ENCODE assay signal across 35 cellular contexts in genomic region chr10:65618125-65618524, GRCh38.
"Had no signal": no experiment of that assay in that cellular context is flagged by ENCODE, and none has a peak within 500 bp of the region (broad histone marks: within the 10 kb centered on the region; RNA-seq: fewer than 3 reads in every experiment).

No MANE protein-coding gene starts in this region.

- H3K36me3 Mint-ChIP-seq: activated CD8-positive, alpha-beta memory T cell treated with anti-CD3 and anti-CD28 coated beads, Interleukin-2, amount 10 ng/mL, durations not matched to agents 7 days and 5 days; activated naive CD4-positive, alpha-beta T cell treated with anti-CD3 and anti-CD28 coated beads, Interleukin-2, amount 50 U/mL, for 24 hours; naive B cell; stimulated activated memory B cell treated with anti-CD40 and anti-IgM and Interleukin-4, amounts not matched to agents 10 μg/mL and 1 μg/mL and 100 μg/mL, for 72 hours had no signal

- H3K27me3 Mint-ChIP-seq: activated B cell treated with CpG ODN at 0.5 μM for 24 hours; activated CD4-positive, alpha-beta T cell treated with anti-CD3 and anti-CD28 coated beads for 36 hours; activated CD8-positive, alpha-beta memory T cell treated with anti-CD3 and anti-CD28 coated beads, Interleukin-2, amount 10 ng/mL, durations not matched to agents 7 days and 5 days; activated naive CD4-positive, alpha-beta T cell treated with anti-CD3 and anti-CD28 coated beads, Interleukin-2, amount 50 U/mL, for 24 hours; activated naive CD8-positive, alpha-beta T cell treated with anti-CD3 and anti-CD28 coated beads, Interleukin-2, amount 50 U/mL, for 24 hours; central memory CD8-positive, alpha-beta T cell; naive B cell; progenitor cell of endocrine pancreas; stimulated activated memory B cell treated with anti-CD40 and anti-IgM and Interleukin-4, amounts not matched to agents 10 μg/mL and 1 μg/mL and 100 μg/mL, for 72 hours; stimulated activated naive CD8-positive, alpha-beta T cell treated with anti-CD3 and anti-CD28 coated beads, Interleukin-15, amount 100 ng/mL, for 72 hours had no signal

- H3K9me3 ChIP-seq: colonic mucosa, neutrophil, thyroid gland, vagina had no signal

- H3K27me3 ChIP-seq: colonic mucosa, dorsolateral prefrontal cortex, neutrophil, ovary, thyroid gland, upper lobe of left lung, vagina had no signal

- H3K27ac Mint-ChIP-seq: activated B cell treated with CpG ODN at 0.5 μM for 24 hours; activated CD4-positive, alpha-beta T cell treated with anti-CD3 and anti-CD28 coated beads for 36 hours; activated CD8-positive, alpha-beta memory T cell treated with anti-CD3 and anti-CD28 coated beads, Interleukin-2, amount 10 ng/mL, durations not matched to agents 7 days and 5 days; activated CD8-positive, alpha-beta T cell treated with anti-CD3 and anti-CD28 coated beads, Interleukin-2, amount 10 ng/mL, durations not matched to agents 7 days and 5 days; activated naive CD4-positive, alpha-beta T cell treated with anti-CD3 and anti-CD28 coated beads, Interleukin-2, amount 50 U/mL, for 24 hours; activated naive CD8-positive, alpha-beta T cell treated with anti-CD3 and anti-CD28 coated beads, Interleukin-2, amount 50 U/mL, for 24 hours; activated T-helper 2 cell treated with anti-CD3 and anti-CD28 coated beads, Interferon-gamma antibody, Interleukin-2, Interleukin-4, amounts not matched to agents 10 μg/mL and 5 μg/mL and 100 μg/mL, durations not matched to agents 14 hours and 24 hours and 36 hours; naive B cell; nephron progenitor cell; progenitor cell of endocrine pancreas; stimulated activated memory B cell treated with anti-CD40 and anti-IgM and Interleukin-4, amounts not matched to agents 10 μg/mL and 1 μg/mL and 100 μg/mL, for 72 hours; stimulated activated naive CD8-positive, alpha-beta T cell treated with anti-CD3 and anti-CD28 coated beads, Interleukin-15, amount 100 ng/mL, for 72 hours; T-helper 2 cell treated with Interferon-gamma antibody and Interleukin-4, amounts not matched to agents 5 μg/mL and 100 μg/mL, for 36 hours had no signal

- H3K27ac ChIP-seq: colonic mucosa, dorsolateral prefrontal cortex, neutrophil, ovary, thyroid gland, upper lobe of left lung, vagina had no signal

- ATAC-seq: activated CD4-positive, alpha-beta T cell treated with anti-CD3 and anti-CD28 coated beads for 36 hours; activated CD8-positive, alpha-beta memory T cell treated with anti-CD3 and anti-CD28 coated beads, Interleukin-2, amount 10 ng/mL, durations not matched to agents 7 days and 5 days; activated CD8-positive, alpha-beta T cell treated with anti-CD3 and anti-CD28 coated beads, Interleukin-2, amount 10 ng/mL, durations not matched to agents 7 days and 5 days; activated naive CD8-positive, alpha-beta T cell treated with anti-CD3 and anti-CD28 coated beads, Interleukin-2, amount 50 U/mL, for 24 hours; left cardiac atrium; left ventricle myocardium superior; sciatic nerve; stimulated activated memory B cell treated with anti-CD40 and anti-IgM and Interleukin-4, amounts not matched to agents 10 μg/mL and 1 μg/mL and 100 μg/mL, for 72 hours; stimulated activated naive CD8-positive, alpha-beta T cell treated with anti-CD3 and anti-CD28 coated beads, Interleukin-15, amount 100 ng/mL, for 72 hours had no signal

- H3K4me3 ChIP-seq: colonic mucosa, dorsolateral prefrontal cortex, ovary, thyroid gland, upper lobe of left lung, vagina had no signal

- H3K4me3 Mint-ChIP-seq: activated B cell treated with CpG ODN at 0.5 μM for 24 hours; activated CD4-positive, alpha-beta T cell treated with anti-CD3 and anti-CD28 coated beads for 36 hours; activated CD8-positive, alpha-beta memory T cell treated with anti-CD3 and anti-CD28 coated beads, Interleukin-2, amount 10 ng/mL, durations not matched to agents 7 days and 5 days; activated CD8-positive, alpha-beta T cell treated with anti-CD3 and anti-CD28 coated beads, Interleukin-2, amount 10 ng/mL, durations not matched to agents 7 days and 5 days; activated naive CD4-positive, alpha-beta T cell treated with anti-CD3 and anti-CD28 coated beads, Interleukin-2, amount 50 U/mL, for 24 hours; activated naive CD8-positive, alpha-beta T cell treated with anti-CD3 and anti-CD28 coated beads, Interleukin-2, amount 50 U/mL, for 24 hours; central memory CD8-positive, alpha-beta T cell; naive B cell; nephron progenitor cell; stimulated activated memory B cell treated with anti-CD40 and anti-IgM and Interleukin-4, amounts not matched to agents 10 μg/mL and 1 μg/mL and 100 μg/mL, for 72 hours; stimulated activated naive CD8-positive, alpha-beta T cell treated with anti-CD3 and anti-CD28 coated beads, Interleukin-15, amount 100 ng/mL, for 72 hours; T-helper 2 cell treated with Interferon-gamma antibody and Interleukin-4, amounts not matched to agents 5 μg/mL and 100 μg/mL, for 36 hours had no signal

- H3K4me1 Mint-ChIP-seq: activated B cell treated with CpG ODN at 0.5 μM for 24 hours; activated CD4-positive, alpha-beta T cell treated with anti-CD3 and anti-CD28 coated beads for 36 hours; activated CD8-positive, alpha-beta memory T cell treated with anti-CD3 and anti-CD28 coated beads, Interleukin-2, amount 10 ng/mL, durations not matched to agents 7 days and 5 days; activated naive CD4-positive, alpha-beta T cell treated with anti-CD3 and anti-CD28 coated beads, Interleukin-2, amount 50 U/mL, for 24 hours; activated naive CD8-positive, alpha-beta T cell treated with anti-CD3 and anti-CD28 coated beads, Interleukin-2, amount 50 U/mL, for 24 hours; central memory CD8-positive, alpha-beta T cell; naive B cell; nephron progenitor cell; stimulated activated memory B cell treated with anti-CD40 and anti-IgM and Interleukin-4, amounts not matched to agents 10 μg/mL and 1 μg/mL and 100 μg/mL, for 72 hours; stimulated activated naive CD8-positive, alpha-beta T cell treated with anti-CD3 and anti-CD28 coated beads, Interleukin-15, amount 100 ng/mL, for 72 hours had no signal

- DNase-seq: activated B cell treated with CpG ODN at 0.5 μM for 24 hours; activated CD4-positive, alpha-beta T cell treated with anti-CD3 and anti-CD28 coated beads for 36 hours; activated CD8-positive, alpha-beta memory T cell treated with anti-CD3 and anti-CD28 coated beads, Interleukin-2, amount 10 ng/mL, durations not matched to agents 7 days and 5 days; activated CD8-positive, alpha-beta T cell treated with anti-CD3 and anti-CD28 coated beads, Interleukin-2, amount 10 ng/mL, durations not matched to agents 7 days and 5 days; activated naive CD8-positive, alpha-beta T cell treated with anti-CD3 and anti-CD28 coated beads, Interleukin-2, amount 50 U/mL, for 24 hours; activated T-cell treated with anti-CD3 and anti-CD28 coated beads, Interleukin-2, amount 50 U/mL, for 48 hours; amygdala; colonic mucosa; dorsolateral prefrontal cortex; effector memory CD4-positive, alpha-beta T cell; erythroblast; hippocampal formation; left cardiac atrium; left ventricle myocardium superior; naive B cell; nephron progenitor cell; ovary; small intestine; stimulated activated CD4-positive, alpha-beta T cell treated with anti-CD3 and anti-CD28 coated beads, Interleukin-1b, Interleukin-23, amount 100 ng/mL, for 48 hours; stimulated activated CD4-positive, alpha-beta T cell treated with anti-CD3 and anti-CD28 coated beads, Interleukin-4, amount 100 ng/mL, for 4 hours; stimulated activated CD8-positive, alpha-beta memory T cell treated with anti-CD3 and anti-CD28 coated beads, Interleukin-4, amount 100 ng/mL, for 48 hours; stimulated activated naive CD8-positive, alpha-beta T cell treated with anti-CD3 and anti-CD28 coated beads, Interleukin-15, amount 100 ng/mL, for 72 hours; substantia nigra; T-helper 1 cell; thyroid gland; upper lobe of left lung had no signal

- H3K36me3 ChIP-seq: colonic mucosa, neutrophil, ovary, thyroid gland, upper lobe of left lung, vagina had no signal

- H3K4me1 ChIP-seq: colonic mucosa, thyroid gland, upper lobe of left lung, vagina had no signal
